ENCODE assay signal across 1 cellular context in genomic region chr1:29517251-29518080, GRCh38.
TF ChIP-seq lines count a peak whose summit lies in the region.

No MANE protein-coding gene starts in this region.

TF ChIP-seq in HepG2, 621 proteins besides CTCF, POLR2A, EP300 and RAD21 (continued from another document):
- TF ChIP-seq MXI1 (IDR thresholded peaks at IDR 0.05; ENCODE audit: borderline replicate concordance, low read depth, low read length) (no peak), ZBTB8A (CRISPR knock-in tag; IDR thresholded peaks at IDR 0.05; ENCODE audit: borderline replicate concordance, low read depth) (no peak), ZNF343 (CRISPR knock-in tag; IDR thresholded peaks at IDR 0.05) (no peak), ZNF563 (CRISPR knock-in tag; IDR thresholded peaks at IDR 0.05) (no peak), THAP7 (CRISPR knock-in tag; IDR thresholded peaks at IDR 0.05) (no peak), ZNF18 (CRISPR knock-in tag; IDR thresholded peaks at IDR 0.05; ENCODE audit: insufficient replicate concordance) (no peak), RFX3 (CRISPR knock-in tag; IDR thresholded peaks at IDR 0.05) (no peak), TRAFD1 (CRISPR knock-in tag; IDR thresholded peaks at IDR 0.05; ENCODE audit: borderline replicate concordance) (no peak), ZNF530 (CRISPR knock-in tag; IDR thresholded peaks at IDR 0.05; ENCODE audit: low read depth) (no peak)
